1 cellular context compared by ENCODE assay signal in genomic region chr18:11982981-11983380, GRCh38.
TF ChIP-seq lines count a peak whose summit lies in the region.

No MANE protein-coding gene starts in this region.

TF ChIP-seq in HCT116, 20 proteins besides CTCF, POLR2A, EP300 and RAD21 (continued from another document):
- no peak for TF ChIP-seq FOSL1 (IDR thresholded peaks at IDR 0.05; ENCODE audit: low read depth)
- no peak for TF ChIP-seq CBX3 (IDR thresholded peaks at IDR 0.05; ENCODE audit: low read depth)
- no peak for TF ChIP-seq MAX (IDR thresholded peaks at IDR 0.05)
- TF ChIP-seq JUND (IDR thresholded peaks at IDR 0.05), result no peak
- no peak for TF ChIP-seq SIN3A (IDR thresholded peaks at IDR 0.05; ENCODE audit: low read depth)
- no peak for TF ChIP-seq EZH2phosphoT487 (IDR thresholded peaks at IDR 0.05; ENCODE audit: borderline replicate concordance)
- no peak for TF ChIP-seq EZH2 (IDR thresholded peaks at IDR 0.05)
- TF ChIP-seq SRF (IDR thresholded peaks at IDR 0.05; ENCODE audit: low read depth), result no peak
- no peak for TF ChIP-seq EGR1 (IDR thresholded peaks at IDR 0.05; ENCODE audit: low read depth)
- TF ChIP-seq ZFX (IDR thresholded peaks at IDR 0.05), result no peak
- no peak for TF ChIP-seq CEBPB (IDR thresholded peaks at IDR 0.05; ENCODE audit: low read depth)
- TF ChIP-seq SP1 (IDR thresholded peaks at IDR 0.05; ENCODE audit: low read depth), result no peak
- TF ChIP-seq ZNF274 (IDR thresholded peaks at IDR 0.05; ENCODE audit: low read depth, low read length), result no peak
- TF ChIP-seq YY1 (IDR thresholded peaks at IDR 0.05; ENCODE audit: extremely low read depth, insufficient replicate concordance, low read depth, low read length), result no peak
